ENCODE assay signal across 8 cellular contexts in the genomic region with DNA sequence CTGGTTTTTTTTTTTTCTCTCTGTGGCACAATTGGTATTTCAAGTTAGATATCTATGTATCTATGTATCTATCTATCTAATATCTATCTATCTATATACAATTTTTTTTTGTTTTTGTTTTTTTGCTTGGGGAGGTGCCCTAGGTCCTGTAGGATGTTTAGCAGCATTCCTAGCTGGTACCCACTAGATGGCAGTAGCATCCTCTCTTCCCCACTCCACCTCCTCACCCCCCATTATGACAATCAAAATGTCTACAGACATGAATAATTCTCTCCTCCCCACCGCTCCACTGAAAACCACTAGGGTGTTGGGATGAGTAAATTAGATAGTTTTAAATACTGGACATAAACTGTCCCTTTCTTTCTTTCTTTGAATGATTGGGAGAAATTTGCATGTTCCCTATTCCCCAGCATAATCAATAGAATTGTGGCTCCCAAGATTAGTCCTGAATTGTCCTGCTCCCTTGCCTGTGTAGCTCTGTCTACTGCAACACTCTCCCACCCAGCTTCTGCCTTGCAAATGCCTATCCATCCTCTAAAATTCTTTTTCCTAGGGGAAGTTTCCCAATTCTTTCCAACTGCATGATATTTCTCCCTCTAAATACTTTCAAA.
DNase-seq lines count a peak whose midpoint lies in the region; ATAC-seq and TF ChIP-seq lines count a peak whose summit lies in the region.

No MANE protein-coding gene starts in this region.

- no peaks in the 10 kb centered on the region for H3K27me3 Mint-ChIP-seq in activated naive CD4-positive, alpha-beta T cell treated with anti-CD3 and anti-CD28 coated beads, Interleukin-2, amount 10 ng/mL, durations not matched to agents 7 days and 5 days

- no peaks in the 10 kb centered on the region for H3K4me1 Mint-ChIP-seq in activated naive CD4-positive, alpha-beta T cell treated with anti-CD3 and anti-CD28 coated beads, Interleukin-2, amount 10 ng/mL, durations not matched to agents 7 days and 5 days

- H3K27ac Mint-ChIP-seq in activated naive CD4-positive, alpha-beta T cell treated with anti-CD3 and anti-CD28 coated beads, Interleukin-2, amount 10 ng/mL, durations not matched to agents 7 days and 5 days = no peak overlapping the region

- CTCF ChIA-PET in activated naive CD4-positive, alpha-beta T cell treated with anti-CD3 and anti-CD28 coated beads, Interleukin-2, amount 10 ng/mL, durations not matched to agents 7 days and 5 days (lab: Charles Lee) = no interaction called here

- no peaks in the 10 kb centered on the region for H3K36me3 Mint-ChIP-seq in activated naive CD4-positive, alpha-beta T cell treated with anti-CD3 and anti-CD28 coated beads, Interleukin-2, amount 10 ng/mL, durations not matched to agents 7 days and 5 days

- no peak overlapping the region for H3K4me3 ChIP-seq in dorsolateral prefrontal cortex

- H3K27me3 ChIP-seq in dorsolateral prefrontal cortex = no peaks in the 10 kb centered on the region

- intact Hi-C loops in dorsolateral prefrontal cortex (cut with DNase I) = loop anchor here (5.0 to 10.0 kb wide), 2 partner anchors 98 to 895 kb away; no protein-coding TSS in a partner anchor

- TF ChIP-seq CTCF in GM12874 (IDR thresholded peaks at IDR 0.05; ENCODE audit: insufficient read depth, low read depth, low read length) (peak; percentile 67), dorsolateral prefrontal cortex (IDR thresholded peaks at IDR 0.05 in 54 of 56, conservative IDR thresholded peaks at IDR 0.05 in 2 of 56; ENCODE audit: low read depth in 1 of 56, partially characterized antibody in 56 of 56) (peak; percentile 24 to 83 (median 67))

- H3K27ac ChIP-seq in dorsolateral prefrontal cortex = no peak overlapping the region

- peak; percentile 70 for ATAC-seq in HG02763 (IDR thresholded peaks at IDR 0.05; ENCODE audit: unreplicated experiment)
- ATAC-seq in GM19452 (IDR thresholded peaks at IDR 0.05; ENCODE audit: unreplicated experiment) = no peak

- no peaks in the 10 kb centered on the region for H3K9me3 Mint-ChIP-seq in activated naive CD4-positive, alpha-beta T cell treated with anti-CD3 and anti-CD28 coated beads, Interleukin-2, amount 10 ng/mL, durations not matched to agents 7 days and 5 days

- DNase-seq in 8988T = peak; percentile 29
- peak; percentile 5 to 10 for DNase-seq in NOMO-1 (lab: John Stamatoyannopoulos, UW; ENCODE audit: unreplicated experiment in 2 of 2)
- DNase-seq in dorsolateral prefrontal cortex = peak in 1 of 10 donors; percentile 12
- DNase-seq in pulmonary artery endothelial cell (ENCODE audit: low read depth, low spot score) = peak; percentile 48
- DNase-seq in activated naive CD4-positive, alpha-beta T cell treated with anti-CD3 and anti-CD28 coated beads, Interleukin-2, amount 10 ng/mL, durations not matched to agents 7 days and 5 days = no peak

- no peak overlapping the region for H3K4me3 Mint-ChIP-seq in activated naive CD4-positive, alpha-beta T cell treated with anti-CD3 and anti-CD28 coated beads, Interleukin-2, amount 10 ng/mL, durations not matched to agents 7 days and 5 days
